In genomic region chr19:40193587-40193849, GRCh38 we compare ENCODE assay signal across 15 cellular contexts. TPM values are rescaled to one million over a fixed set of nuclear protein-coding genes. Genes with fewer than 3 reads are reported as not detected.
DNase-seq lines count a peak whose midpoint lies in the region; ATAC-seq lines count a peak whose summit lies in the region.
"Had no signal": no experiment of that assay in that cellular context is flagged by ENCODE, and none has a peak within 500 bp of the region (broad histone marks: within the 10 kb centered on the region; RNA-seq: fewer than 3 reads in every experiment).

No MANE protein-coding gene starts in this region.

- H3K36me3 Mint-ChIP-seq in activated naive CD8-positive, alpha-beta T cell: peaks cover 6% of the 10 kb centered on the region
- peaks cover 2% of the 10 kb centered on the region for H3K36me3 Mint-ChIP-seq in activated naive CD8-positive, alpha-beta T cell treated with anti-CD3 and anti-CD28 coated beads, Interleukin-2, amount 50 U/mL, for 24 hours (ENCODE audit: low read depth)
- H3K36me3 Mint-ChIP-seq in T-helper 17 cell (ENCODE audit: low read depth) (no peaks in the 10 kb centered on the region), immature natural killer cell (no peaks in the 10 kb centered on the region)

- no peak overlapping the region for H3K27ac Mint-ChIP-seq in activated naive CD8-positive, alpha-beta T cell
- H3K27ac Mint-ChIP-seq in activated naive CD8-positive, alpha-beta T cell treated with anti-CD3 and anti-CD28 coated beads, Interleukin-2, amount 50 U/mL, for 24 hours: no peak overlapping the region
- H3K27ac Mint-ChIP-seq in T-helper 17 cell: no peak overlapping the region
- H3K27ac Mint-ChIP-seq in immature natural killer cell: peak overlapping the region in 2 of 6 donors; percentile 11 to 12
- H3K27ac Mint-ChIP-seq: activated CD4-positive, alpha-beta T cell treated with anti-CD3 and anti-CD28 coated beads, Interleukin-2, amount 10 ng/mL, durations not matched to agents 7 days and 5 days had no signal

- H3K9me3 Mint-ChIP-seq in activated naive CD8-positive, alpha-beta T cell (ENCODE audit: low read depth): no peaks in the 10 kb centered on the region
- no peaks in the 10 kb centered on the region for H3K9me3 Mint-ChIP-seq in activated naive CD8-positive, alpha-beta T cell treated with anti-CD3 and anti-CD28 coated beads, Interleukin-2, amount 50 U/mL, for 24 hours
- no peaks in the 10 kb centered on the region for H3K9me3 Mint-ChIP-seq in immature natural killer cell
- H3K9me3 Mint-ChIP-seq: activated CD4-positive, alpha-beta T cell treated with anti-CD3 and anti-CD28 coated beads, Interleukin-2, amount 10 ng/mL, durations not matched to agents 7 days and 5 days had no signal

- no peak for DNase-seq in activated naive CD8-positive, alpha-beta T cell treated with anti-CD3 and anti-CD28 coated beads, Interleukin-2, amount 50 U/mL, for 24 hours
- DNase-seq in T-helper 17 cell (no peak), immature natural killer cell (no peak), H4 (ENCODE audit: low spot score) (no peak), NCI-H345 (lab: John Stamatoyannopoulos, UW) (no peak)
- no peak for DNase-seq in stimulated activated naive CD4-positive, alpha-beta T cell (lab: John Stamatoyannopoulos, UW)
- DNase-seq in stimulated activated naive CD4-positive, alpha-beta T cell treated with Interleukin-2 at 50 U/mL for 16 hours (lab: John Stamatoyannopoulos, UW): no peak
- DNase-seq: activated CD4-positive, alpha-beta T cell treated with anti-CD3 and anti-CD28 coated beads, Interleukin-2, amount 10 ng/mL, durations not matched to agents 7 days and 5 days; MM.1S; NCI-H2029 treated with DMSO at 0.1 percent for 48 hours; NCI-H748 treated with DMSO at 0.1 percent for 48 hours; spleen had no signal

- peak overlapping the region; percentile 11 for H3K4me3 Mint-ChIP-seq in activated naive CD8-positive, alpha-beta T cell
- H3K4me3 Mint-ChIP-seq in activated naive CD8-positive, alpha-beta T cell treated with anti-CD3 and anti-CD28 coated beads, Interleukin-2, amount 50 U/mL, for 24 hours: no peak overlapping the region
- peak overlapping the region; percentile 28 for H3K4me3 Mint-ChIP-seq in T-helper 17 cell
- peak overlapping the region in 4 of 5 donors; percentile 55 to 76 (median 64) for H3K4me3 Mint-ChIP-seq in immature natural killer cell

- H3K9me3 ChIP-seq in T-helper 17 cell (ENCODE audit: control insufficient read depth, low read length, poor library complexity, severe bottlenecking): no peaks in the 10 kb centered on the region
- H3K9me3 ChIP-seq: spleen had no signal

- no peak for ATAC-seq in activated naive CD8-positive, alpha-beta T cell treated with anti-CD3 and anti-CD28 coated beads, Interleukin-2, amount 50 U/mL, for 24 hours
- ATAC-seq in T-helper 17 cell: no peak

- H3K27me3 Mint-ChIP-seq in activated naive CD8-positive, alpha-beta T cell: no peaks in the 10 kb centered on the region
- H3K27me3 Mint-ChIP-seq in activated naive CD8-positive, alpha-beta T cell treated with anti-CD3 and anti-CD28 coated beads, Interleukin-2, amount 50 U/mL, for 24 hours: no peaks in the 10 kb centered on the region
- H3K27me3 Mint-ChIP-seq in T-helper 17 cell: no peaks in the 10 kb centered on the region
- H3K27me3 Mint-ChIP-seq in immature natural killer cell (ENCODE audit: low read depth in 3 of 3): peaks cover 1 to 8% (median 3%) of the 10 kb centered on the region in 3 donors
- H3K27me3 Mint-ChIP-seq: activated CD4-positive, alpha-beta T cell treated with anti-CD3 and anti-CD28 coated beads, Interleukin-2, amount 10 ng/mL, durations not matched to agents 7 days and 5 days had no signal

- H3K4me1 Mint-ChIP-seq in activated naive CD8-positive, alpha-beta T cell (ENCODE audit: low read depth): peaks cover 34% of the 10 kb centered on the region
- H3K4me1 Mint-ChIP-seq in activated naive CD8-positive, alpha-beta T cell treated with anti-CD3 and anti-CD28 coated beads, Interleukin-2, amount 50 U/mL, for 24 hours: peaks cover 28% of the 10 kb centered on the region
- H3K4me1 Mint-ChIP-seq in T-helper 17 cell: peaks cover 23% of the 10 kb centered on the region
- peaks cover 28 to 44% of the 10 kb centered on the region in 2 donors for H3K4me1 Mint-ChIP-seq in immature natural killer cell

RNA-seq across cellular contexts. Expression of gene MAP3K10, which starts 2.3 kb away (rescaled TPM):
- 10 to 100 TPM; 20.7 to 28.5 TPM for total RNA-seq in T-helper 17 cell
- polyA plus RNA-seq in immature natural killer cell: under 1 TPM in 2 of 3 donors, not detected in 1; 0.36 to 0.42 TPM
- total RNA-seq in H4 (2014; rRNA removed; shearing (Covaris generic)): 1.3 and 4.3 TPM in 2 replicates

RNA-seq across cellular contexts. Expression of gene TTC9B, which starts 24.7 kb away (rescaled TPM):
- not detected for total RNA-seq in T-helper 17 cell
- polyA plus RNA-seq in immature natural killer cell: not detected
- not detected in 2 replicates for total RNA-seq in H4 (2014; rRNA removed; shearing (Covaris generic))
- total RNA-seq: activated CD4-positive, alpha-beta T cell treated with anti-CD3 and anti-CD28 coated beads, Interleukin-2, amount 10 ng/mL, durations not matched to agents 7 days and 5 days; spleen; T-helper 2 cell treated with Interferon-gamma antibody and Interleukin-4, amounts not matched to agents 100 ng/mL and 5 ng/mL, for 36 hours had no signal
- polyA plus RNA-seq: spleen had no signal

RNA-seq across cellular contexts. Expression of gene CCNP, which starts 33.0 kb away (rescaled TPM):
- 1 to 10 TPM in 1 of 2 donors, under 1 TPM in 1; 0.77 to 1.5 TPM for total RNA-seq in T-helper 17 cell
- polyA plus RNA-seq in immature natural killer cell: not detected
- total RNA-seq in H4 (2014; rRNA removed; shearing (Covaris generic)): not detected in 2 replicates
- total RNA-seq: HT1080 had no signal
